29 cellular contexts compared by ENCODE assay signal in the genomic region with DNA sequence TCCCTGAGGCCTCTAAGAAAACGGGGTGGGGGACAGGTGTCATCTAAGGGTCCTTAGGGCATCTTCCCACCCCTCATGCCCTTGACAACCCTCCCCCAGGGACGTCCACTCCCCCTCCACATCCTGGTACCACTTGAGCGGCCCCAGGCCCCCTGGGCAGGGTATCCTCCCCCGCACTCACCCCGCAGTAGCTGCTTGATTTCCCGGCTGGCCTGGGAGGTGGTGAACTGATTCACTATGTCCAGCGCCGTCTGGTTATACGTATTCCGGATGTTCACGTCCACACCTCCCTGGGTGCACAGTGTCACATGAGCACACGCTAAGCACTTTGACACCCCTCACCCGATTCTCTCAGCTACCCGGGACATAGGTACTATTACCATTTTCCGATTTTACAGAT.
"Had no signal": no experiment of that assay in that cellular context is flagged by ENCODE, and none has a peak within 500 bp of the region (broad histone marks: within the 10 kb centered on the region; RNA-seq: fewer than 3 reads in every experiment).

No MANE protein-coding gene starts in this region.

- H3K9me3 Mint-ChIP-seq: dendritic cell treated with granulocyte-macrophage colony-stimulating factor and Interleukin-4, amounts not matched to agents 40 ng/mL and 50 ng/mL, for 4 days; endodermal cell; mesothelial cell of epicardium; naive B cell; natural killer cell treated with Interleukin-12 subunit alpha and Interleukin-12 subunit beta and Interleukin-15 and Interleukin-18, amount 100 ng/mL, for 72 hours; neural progenitor cell; stimulated activated effector memory CD8-positive, alpha-beta T cell treated with anti-CD3 and anti-CD28 coated beads, Interleukin-12 subunit alpha, Interleukin-12 subunit beta, amount 100 ng/mL, for 72 hours had no signal

- H3K27ac ChIP-seq: colonic mucosa, epithelial cell of prostate, hepatocyte, neural progenitor cell, parathyroid adenoma, stomach, testis had no signal

- H3K27me3 Mint-ChIP-seq: naive B cell; natural killer cell treated with Interleukin-12 subunit alpha and Interleukin-12 subunit beta and Interleukin-15 and Interleukin-18, amount 100 ng/mL, for 72 hours; progenitor cell of endocrine pancreas had no signal

- H3K4me3 ChIP-seq: colonic mucosa, gastrocnemius medialis, hepatocyte, mucosa of descending colon, neural progenitor cell, smooth muscle cell, stomach, testis had no signal

- H3K9me3 ChIP-seq: colonic mucosa, gastrocnemius medialis, mucosa of descending colon, stomach, testis, tibial nerve had no signal

- ATAC-seq: esophagus mucosa; gastrocnemius medialis; mucosa of descending colon; natural killer cell treated with Interleukin-12 subunit alpha and Interleukin-12 subunit beta and Interleukin-15 and Interleukin-18, amount 100 ng/mL, for 72 hours; sciatic nerve; stimulated activated effector memory CD8-positive, alpha-beta T cell treated with anti-CD3 and anti-CD28 coated beads, Interleukin-12 subunit alpha, Interleukin-12 subunit beta, amount 100 ng/mL, for 72 hours had no signal

- H3K36me3 Mint-ChIP-seq: naive B cell; natural killer cell treated with Interleukin-12 subunit alpha and Interleukin-12 subunit beta and Interleukin-15 and Interleukin-18, amount 100 ng/mL, for 72 hours; stimulated activated effector memory CD8-positive, alpha-beta T cell treated with anti-CD3 and anti-CD28 coated beads, Interleukin-12 subunit alpha, Interleukin-12 subunit beta, amount 100 ng/mL, for 72 hours had no signal

- H3K4me1 ChIP-seq: colonic mucosa, neural progenitor cell had no signal

- H3K36me3 ChIP-seq: colonic mucosa, neural progenitor cell had no signal

- H3K27me3 ChIP-seq: colonic mucosa, gastrocnemius medialis, hepatocyte, neural progenitor cell, stomach, testis, tibial nerve had no signal

- H3K27ac Mint-ChIP-seq: dendritic cell treated with granulocyte-macrophage colony-stimulating factor and Interleukin-4, amounts not matched to agents 40 ng/mL and 50 ng/mL, for 4 days; endodermal cell; mesothelial cell of epicardium; naive B cell; natural killer cell treated with Interleukin-12 subunit alpha and Interleukin-12 subunit beta and Interleukin-15 and Interleukin-18, amount 100 ng/mL, for 72 hours; neural progenitor cell; progenitor cell of endocrine pancreas; stimulated activated effector memory CD8-positive, alpha-beta T cell treated with anti-CD3 and anti-CD28 coated beads, Interleukin-12 subunit alpha, Interleukin-12 subunit beta, amount 100 ng/mL, for 72 hours had no signal

- DNase-seq: cerebellar nuclear complex; colonic mucosa; effector CD8-positive, alpha-beta T cell; endodermal cell; foreskin fibroblast; gastrocnemius medialis; head of caudate nucleus; kidney; mesenchymal stem cell; mucosa of descending colon; naive B cell; stimulated activated CD4-positive, alpha-beta T cell treated with anti-CD3 and anti-CD28 coated beads, Interleukin-2, amount 100 ng/mL, for 24 hours; stimulated activated CD4-positive, alpha-beta T cell treated with anti-CD3 and anti-CD28 coated beads, Interleukin-4, amount 100 ng/mL, for 24 hours; stimulated activated naive CD4-positive, alpha-beta T cell treated with Interleukin-2 at 50 U/mL for 16 hours; stomach; testis had no signal

- H3K4me3 Mint-ChIP-seq: dendritic cell treated with granulocyte-macrophage colony-stimulating factor and Interleukin-4, amounts not matched to agents 40 ng/mL and 50 ng/mL, for 4 days; endodermal cell; mesothelial cell of epicardium; naive B cell; natural killer cell treated with Interleukin-12 subunit alpha and Interleukin-12 subunit beta and Interleukin-15 and Interleukin-18, amount 100 ng/mL, for 72 hours; neural progenitor cell; stimulated activated effector memory CD8-positive, alpha-beta T cell treated with anti-CD3 and anti-CD28 coated beads, Interleukin-12 subunit alpha, Interleukin-12 subunit beta, amount 100 ng/mL, for 72 hours had no signal

- H3K4me1 Mint-ChIP-seq: endodermal cell, naive B cell, neural progenitor cell had no signal
